ENCODE assay signal across 17 cellular contexts in the genomic region with DNA sequence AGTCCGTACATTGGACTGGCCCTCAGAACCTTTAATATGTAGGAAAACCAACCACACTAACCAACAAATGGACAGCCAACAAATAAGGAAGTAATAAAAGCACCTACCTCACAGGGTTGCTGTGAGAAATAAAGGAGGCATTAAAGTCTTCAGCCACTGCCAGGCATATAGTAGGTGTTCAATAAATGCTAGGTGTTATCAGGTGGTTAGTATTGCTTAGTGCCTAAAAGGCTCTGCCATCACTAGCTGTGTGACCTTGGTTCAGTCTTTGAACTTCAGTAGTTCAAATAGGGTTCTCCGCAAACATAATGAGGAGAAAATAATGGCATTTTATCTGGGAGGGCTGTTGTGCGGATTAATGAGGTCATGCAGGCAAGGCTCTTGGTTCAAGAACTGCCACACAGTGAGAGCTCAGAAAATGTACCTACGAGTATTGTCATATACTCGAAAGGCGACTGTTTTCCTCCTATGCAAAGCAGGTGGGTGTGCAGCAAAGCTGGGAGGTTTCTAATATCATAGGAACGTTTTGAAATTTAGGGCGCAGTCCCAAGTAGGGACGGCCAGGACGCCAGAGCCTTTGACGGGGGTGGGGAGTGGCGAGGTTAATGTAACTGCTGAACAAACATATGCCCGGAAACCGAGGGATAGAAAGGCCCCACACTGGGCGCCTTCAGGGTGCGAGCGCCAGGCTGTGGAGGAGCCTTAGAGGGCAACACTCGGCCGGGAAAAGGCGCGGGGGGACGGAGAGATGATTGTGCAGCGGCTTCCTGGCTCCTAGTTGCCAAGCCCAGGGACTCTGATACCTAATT. TPM values are rescaled to one million over a fixed set of nuclear protein-coding genes. Genes with fewer than 3 reads are reported as not detected.
A peak's percentile ranks its signal among the peaks of the same experiment; 100 is the strongest.
DNase-seq lines count a peak whose midpoint lies in the region; ATAC-seq, FAIRE-seq and TF ChIP-seq lines count a peak whose summit lies in the region.
"Had no signal": no experiment of that assay in that cellular context is flagged by ENCODE, and none has a peak within 500 bp of the region (broad histone marks: within the 10 kb centered on the region; RNA-seq: fewer than 3 reads in every experiment).

No MANE protein-coding gene starts in this region.

- intact Hi-C loops in activated CD4-positive, alpha-beta T cell treated with anti-CD3 and anti-CD28 coated beads for 36 hours (cut with DNase I, micrococcal nuclease): loop anchor here (1.0 to 10.0 kb wide), 4 partner anchors 8 to 168 kb away; no protein-coding TSS in a partner anchor
- intact Hi-C loops in vagina (cut with DNase I): no loop called here

- H4K20me1 ChIP-seq in astrocyte (ENCODE audit: insufficient read depth, low read length): no peaks in the 10 kb centered on the region
- no peaks in the 10 kb centered on the region for H4K20me1 ChIP-seq in neural cell (ENCODE audit: insufficient read depth)

- no peak for TF ChIP-seq POLR2A in vagina (IDR thresholded peaks at IDR 0.05)

- no peak overlapping the region for H2AFZ ChIP-seq in astrocyte (ENCODE audit: low read depth, low read length)
- no peak overlapping the region for H2AFZ ChIP-seq in neural cell (ENCODE audit: low read depth, low read length)

- POLR2A ChIA-PET in activated CD4-positive, alpha-beta T cell treated with anti-CD3 and anti-CD28 coated beads for 36 hours (lab: Charles Lee): no interaction called here

- no peak overlapping the region for H3K9ac ChIP-seq in astrocyte (ENCODE audit: low read length)
- H3K9ac ChIP-seq in neural cell (ENCODE audit: low read length): no peak overlapping the region

- peak overlapping the region; percentile 95 for H3K4me2 ChIP-seq in astrocyte (ENCODE audit: low read length)
- H3K4me2 ChIP-seq in neural cell (ENCODE audit: low read length): no peak overlapping the region

- H3F3A ChIP-seq in neural cell (ENCODE audit: insufficient read depth, low read length, poor library complexity, severe bottlenecking): peaks cover 4% of the 10 kb centered on the region

- peaks cover 17% of the 10 kb centered on the region for H3K4me1 ChIP-seq in astrocyte (ENCODE audit: insufficient read depth, low read length)
- peaks cover 2 to 3% of the 10 kb centered on the region in 2 donors for H3K4me1 ChIP-seq in small intestine (ENCODE audit: control insufficient read depth in 2 of 2, insufficient read depth in 1 of 2, low read depth in 1 of 2, low read length in 1 of 2)
- peaks cover 22% of the 10 kb centered on the region for H3K4me1 ChIP-seq in vagina

- TF ChIP-seq CTCF in astrocyte (IDR thresholded peaks at IDR 0.05; ENCODE audit: insufficient read depth, low read depth, low read length) (no peak), neural cell (IDR thresholded peaks at IDR 0.05; ENCODE audit: poor library complexity, severe bottlenecking) (no peak), GM20000 (IDR thresholded peaks at IDR 0.05; ENCODE audit: extremely low read depth, missing control alignments) (no peak), vagina (IDR thresholded peaks at IDR 0.05) (no peak)

- FAIRE-seq in astrocyte (lab: Jason Lieb, UNC) (peak; percentile 45), small intestine (lab: Jason Lieb, UNC) (no peak)
- FAIRE-seq: A549 had no signal

- DNase-seq in activated CD4-positive, alpha-beta T cell treated with anti-CD3 and anti-CD28 coated beads for 36 hours: peak; percentile 29
- no peak for DNase-seq in activated CD4-positive, alpha-beta T cell treated with anti-CD3 and anti-CD28 coated beads for 48 hours
- DNase-seq in astrocyte (ENCODE audit: low read depth): no peak
- no peak for DNase-seq in GM20000 (ENCODE audit: low spot score)
- no peak for DNase-seq in small intestine
- no peak for DNase-seq in vagina (ENCODE audit: extremely low spot score in 2 of 2)
- DNase-seq: amygdala, cortex of kidney, NCI-H1417, Peyer's patch, thyroid gland had no signal

- peaks cover 69% of the 10 kb centered on the region for H3K27me3 Mint-ChIP-seq in activated CD4-positive, alpha-beta T cell treated with anti-CD3 and anti-CD28 coated beads for 36 hours
- H3K27me3 Mint-ChIP-seq in IgD-negative memory B cell (peaks cover 66% of the 10 kb centered on the region), astrocyte (ENCODE audit: low read depth, unreplicated experiment) (peaks cover 45% of the 10 kb centered on the region)

- no peak for TF ChIP-seq RAD21 in neural cell (conservative IDR thresholded peaks at IDR 0.05)

- peaks cover 61% of the 10 kb centered on the region for H3K27me3 ChIP-seq in astrocyte (ENCODE audit: insufficient read depth, low read length)
- H3K27me3 ChIP-seq in neural cell (ENCODE audit: insufficient read depth, low read depth, low read length): peaks cover 70% of the 10 kb centered on the region
- peaks cover 0 to 30% of the 10 kb centered on the region in 2 donors for H3K27me3 ChIP-seq in small intestine (ENCODE audit: control insufficient read depth in 2 of 2, insufficient read depth in 2 of 2, low read length in 2 of 2)
- peaks cover 17% of the 10 kb centered on the region for H3K27me3 ChIP-seq in vagina

- no peaks in the 10 kb centered on the region for H3K36me3 Mint-ChIP-seq in activated CD4-positive, alpha-beta T cell treated with anti-CD3 and anti-CD28 coated beads for 36 hours (ENCODE audit: low read depth)
- H3K36me3 Mint-ChIP-seq in IgD-negative memory B cell: no peaks in the 10 kb centered on the region
- no peaks in the 10 kb centered on the region for H3K36me3 Mint-ChIP-seq in astrocyte (ENCODE audit: low read depth, unreplicated experiment)
- H3K36me3 Mint-ChIP-seq: memory B cell had no signal

- peak overlapping the region; percentile 57 for H3K4me3 Mint-ChIP-seq in activated CD4-positive, alpha-beta T cell treated with anti-CD3 and anti-CD28 coated beads for 36 hours
- H3K4me3 Mint-ChIP-seq in IgD-negative memory B cell (peak overlapping the region in 3 of 4 donors; percentile 54 to 78 (median 57)), astrocyte (ENCODE audit: unreplicated experiment) (peak overlapping the region; percentile 11)

- no peak overlapping the region for H3K27ac Mint-ChIP-seq in activated CD4-positive, alpha-beta T cell treated with anti-CD3 and anti-CD28 coated beads for 36 hours
- H3K27ac Mint-ChIP-seq in IgD-negative memory B cell (peak overlapping the region; percentile 46 to 83 (median 57)), astrocyte (ENCODE audit: unreplicated experiment) (no peak overlapping the region)
- H3K27ac Mint-ChIP-seq: T-helper 1 cell treated with Interleukin-12 subunit alpha and Interleukin-12 subunit beta and Interleukin-4 antibody, amounts not matched to agents 30 μg/mL and 1 μg/mL, for 36 hours had no signal

- H3K36me3 ChIP-seq in astrocyte (ENCODE audit: insufficient read depth, low read length) (no peaks in the 10 kb centered on the region), neural cell (ENCODE audit: insufficient read depth, low read length) (no peaks in the 10 kb centered on the region), small intestine (ENCODE audit: control insufficient read depth in 2 of 2, insufficient read depth in 2 of 2, low read length in 2 of 2) (no peaks in the 10 kb centered on the region), vagina (no peaks in the 10 kb centered on the region)
- H3K36me3 ChIP-seq: Peyer's patch, thyroid gland had no signal

- peak; percentile 12 for ATAC-seq in activated CD4-positive, alpha-beta T cell treated with anti-CD3 and anti-CD28 coated beads for 36 hours

- no peaks in the 10 kb centered on the region for H3K9me3 Mint-ChIP-seq in activated CD4-positive, alpha-beta T cell treated with anti-CD3 and anti-CD28 coated beads for 36 hours (ENCODE audit: low read depth)
- H3K9me3 Mint-ChIP-seq in IgD-negative memory B cell (peaks cover 0 to 1% (median 0%) of the 10 kb centered on the region in 3 donors), astrocyte (ENCODE audit: unreplicated experiment) (peaks cover 5% of the 10 kb centered on the region)
- H3K9me3 Mint-ChIP-seq: T-helper 1 cell treated with Interleukin-12 subunit alpha and Interleukin-12 subunit beta and Interleukin-4 antibody, amounts not matched to agents 30 μg/mL and 1 μg/mL, for 36 hours had no signal

- no peak overlapping the region for H3K27ac ChIP-seq in astrocyte (ENCODE audit: low read depth, low read length)
- no peak overlapping the region for H3K27ac ChIP-seq in neural cell (ENCODE audit: low read length)
- no peak overlapping the region for H3K27ac ChIP-seq in small intestine (ENCODE audit: low read depth in 1 of 2, low read length in 1 of 2)
- no peak overlapping the region for H3K27ac ChIP-seq in vagina
- H3K27ac ChIP-seq: thyroid gland had no signal

- H3K9me2 ChIP-seq in neural cell (ENCODE audit: insufficient read depth, low read length): no peaks in the 10 kb centered on the region

- no peak for TF ChIP-seq EP300 in neural cell (conservative IDR thresholded peaks at IDR 0.05; ENCODE audit: poor library complexity, severe bottlenecking)

- CTCF ChIA-PET in activated CD4-positive, alpha-beta T cell treated with anti-CD3 and anti-CD28 coated beads for 36 hours (lab: Charles Lee): interaction anchor here (0.6 to 2.7 kb wide), 5 partner anchors 30 to 1888 kb away, joined by 3 to 10 read pairs (median 3); no protein-coding TSS in a partner anchor

- H3K79me2 ChIP-seq in astrocyte (ENCODE audit: insufficient read depth, low read length) (no peaks in the 10 kb centered on the region), neural cell (replicated peaks; ENCODE audit: insufficient read depth, low read length) (no peaks in the 10 kb centered on the region)

- peaks cover 35% of the 10 kb centered on the region for H3K4me1 Mint-ChIP-seq in activated CD4-positive, alpha-beta T cell treated with anti-CD3 and anti-CD28 coated beads for 36 hours
- peaks cover 11 to 19% (median 19%) of the 10 kb centered on the region in 3 donors for H3K4me1 Mint-ChIP-seq in IgD-negative memory B cell
- H3K4me1 Mint-ChIP-seq in astrocyte (ENCODE audit: low read depth, unreplicated experiment): peaks cover 37% of the 10 kb centered on the region

- H3K9me3 ChIP-seq in astrocyte (ENCODE audit: insufficient read depth, low read depth, low read length) (no peaks in the 10 kb centered on the region), neural cell (ENCODE audit: low read length) (no peaks in the 10 kb centered on the region), small intestine (ENCODE audit: control insufficient read depth, low read depth) (no peaks in the 10 kb centered on the region), vagina (no peaks in the 10 kb centered on the region)
- H3K9me3 ChIP-seq: A549, Peyer's patch, thyroid gland had no signal

- 4 to 22% (median 17%) methylated on average over 23 of the region's 23 CpGs for WGBS in small intestine, 3 donors

- no peak overlapping the region for H3K4me3 ChIP-seq in astrocyte (ENCODE audit: insufficient read depth, low read depth, low read length)
- H3K4me3 ChIP-seq in neural cell (ENCODE audit: low read length): peak overlapping the region; percentile 69
- no peak overlapping the region for H3K4me3 ChIP-seq in small intestine (ENCODE audit: low read depth in 1 of 2, low read length in 2 of 2)
- no peak overlapping the region for H3K4me3 ChIP-seq in vagina

RNA-seq across cellular contexts. Expression of a gene that starts 7.0 kb away (rescaled TPM):
- not detected for total RNA-seq in activated CD4-positive, alpha-beta T cell treated with anti-CD3 and anti-CD28 coated beads for 36 hours
- 1.2 TPM for polyA plus RNA-seq in IgD-negative memory B cell
- 1.1 and 1.7 TPM in 2 replicates for total RNA-seq in astrocyte
- polyA plus RNA-seq in neural cell: 0.48 and 0.87 TPM in 2 replicates
- polyA minus RNA-seq in neural cell: 1.5 and 2.7 TPM in 2 replicates
- not detected for polyA plus RNA-seq in small intestine
- total RNA-seq in vagina: not detected
- total RNA-seq: Peyer's patch, posterior vena cava, thyroid gland had no signal
- polyA plus RNA-seq: A549 had no signal

RNA-seq across cellular contexts. Expression of a gene that starts 28.6 kb away (rescaled TPM):
- total RNA-seq in activated CD4-positive, alpha-beta T cell treated with anti-CD3 and anti-CD28 coated beads for 36 hours: 10 to 100 TPM; 14.7 to 17.7 TPM
- polyA plus RNA-seq in IgD-negative memory B cell: 43.6 TPM
- total RNA-seq in astrocyte: 38.2 and 40.6 TPM in 2 replicates
- 51.8 and 58.5 TPM in 2 replicates for polyA plus RNA-seq in neural cell
- 64.5 and 67.7 TPM in 2 replicates for polyA minus RNA-seq in neural cell
- 10 to 100 TPM; 12.5 to 20.7 (median 18.9) TPM for polyA plus RNA-seq in small intestine
- 40.0 TPM for total RNA-seq in vagina

Comparison
In these comparisons a context has a peak if more than half of its experiments do, and no peak if none do; other contexts are left out.
1. H3K27ac Mint-ChIP-seq: peak in IgD-negative memory B cell (3 of 3); none in activated CD4-positive, alpha-beta T cell treated with anti-CD3 and anti-CD28 coated beads for 36 hours (single experiment) and astrocyte (single experiment).
2. Peak in every context shown above with its lines, with median percentiles within 50 percentile points of each other: H3K4me3 Mint-ChIP-seq.